Comparison of ENCODE assay signal across 8 cellular contexts in the genomic region with DNA sequence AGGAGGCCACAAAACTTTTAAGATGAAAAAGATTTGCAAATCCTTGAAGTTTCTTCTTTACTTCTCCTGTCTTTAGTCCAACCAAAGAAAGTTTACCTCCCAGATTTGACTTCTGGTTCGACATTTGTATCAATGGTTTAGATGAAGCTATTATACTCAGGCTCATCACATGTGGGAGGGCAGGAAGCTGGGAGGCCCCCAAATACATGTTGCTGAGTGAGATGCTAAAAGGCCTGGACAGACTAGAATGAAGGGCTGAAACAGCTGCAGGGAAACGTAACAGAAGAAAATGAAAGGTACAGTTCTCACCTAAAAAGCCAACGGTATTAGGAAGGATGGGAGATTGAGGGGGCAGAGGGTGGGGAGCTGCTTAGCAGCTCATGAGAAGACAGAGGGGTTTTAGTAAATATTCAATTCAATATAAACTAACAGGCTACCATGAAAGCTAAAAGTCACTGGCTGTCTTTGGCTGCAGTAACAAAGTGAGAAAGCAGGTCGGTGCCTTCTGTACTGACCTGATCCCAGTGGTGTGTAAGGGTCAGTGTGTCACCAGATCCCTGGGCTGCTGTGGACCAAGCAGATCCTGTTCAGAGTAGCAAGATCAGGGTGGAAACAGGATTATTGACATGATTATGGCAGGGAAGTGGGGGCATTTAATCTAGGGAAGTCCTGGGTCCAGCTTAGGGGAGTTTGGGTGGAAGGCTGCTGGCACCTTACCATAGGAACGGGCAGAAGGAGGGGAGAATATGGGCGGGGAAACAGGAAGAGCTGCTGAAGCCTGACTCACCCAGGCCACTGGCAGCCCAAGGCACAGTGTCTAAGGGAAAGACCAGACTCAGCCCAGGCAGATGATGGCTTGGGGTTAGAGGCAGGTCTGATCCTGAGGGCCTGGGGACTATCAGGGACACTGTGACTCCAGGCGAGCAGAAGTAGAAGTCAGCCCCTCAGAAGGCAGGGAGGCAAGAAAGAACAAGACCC.
DNase-seq lines count a peak whose midpoint lies in the region; ATAC-seq, FAIRE-seq and TF ChIP-seq lines count a peak whose summit lies in the region.

No MANE protein-coding gene starts in this region.

- BruUV-seq in IMR-90 (replicated peaks; lab: Mats Ljungman, UMichigan): no TSS peak
- BruUV-seq in GM12878 (replicated peaks; lab: Mats Ljungman, UMichigan): no TSS peak

- POLR2A ChIA-PET in IMR-90 (lab: Charles Lee; ENCODE audit: unreplicated experiment) (no interaction called here), GM12878 (lab: Charles Lee) (interaction anchor here (1.1 to 2.8 kb wide), 10 partner anchors 9 to 69 kb away, joined by 4 to 26 read pairs (median 6); a partner anchor contains a TSS)
- POLR2A ChIA-PET in naive thymus-derived CD8-positive, alpha-beta T cell (lab: Charles Lee): interaction anchor here (1.3 kb wide), 1 partner anchor 19 kb away, joined by 4 read pairs; no protein-coding TSS in a partner anchor

- no peak overlapping the region for H3K9ac ChIP-seq in IMR-90 (ENCODE audit: low read depth, low read length)
- H3K9ac ChIP-seq in GM12878 (ENCODE audit: control insufficient read depth, insufficient read depth, low read length): 0 out of 2 replicates have a peak overlapping the region, but pooled peaks have one; percentile 2
- no peak overlapping the region for H3K9ac ChIP-seq in MM.1S (ENCODE audit: low read length)

- no peaks in the 10 kb centered on the region for H3K4me1 ChIP-seq in IMR-90 (ENCODE audit: control insufficient read depth, insufficient read depth, low read length)
- H3K4me1 ChIP-seq in GM12878 (ENCODE audit: control insufficient read depth, insufficient read depth, low read length): peaks cover 49% of the 10 kb centered on the region
- peaks cover 29% of the 10 kb centered on the region for H3K4me1 ChIP-seq in MM.1S (ENCODE audit: low read length)

- CTCF ChIA-PET in IMR-90 (lab: Yijun Ruan, JAX) (no interaction called here), GM12878 (lab: Yijun Ruan, JAX) (interaction anchor here (1.0 to 2.5 kb wide), 10 partner anchors 10 to 250 kb away, joined by 4 to 11 read pairs (median 6); no protein-coding TSS in a partner anchor)

- peaks cover 0 to 14% (median 2%) of the 10 kb centered on the region in 5 donors for H3K27me3 Mint-ChIP-seq in naive thymus-derived CD8-positive, alpha-beta T cell

- peaks cover 21% of the 10 kb centered on the region for H3F3A ChIP-seq in MM.1S (ENCODE audit: insufficient read depth, low read length)

- H3K4me1 Mint-ChIP-seq in naive thymus-derived CD8-positive, alpha-beta T cell: peaks cover 10 to 13% (median 10%) of the 10 kb centered on the region in 4 donors

- H2AK9ac ChIP-seq in IMR-90 (replicated peaks; ENCODE audit: low read depth, low read length, poor library complexity): peak overlapping the region; percentile 33

- no peak overlapping the region for H4K91ac ChIP-seq in IMR-90 (ENCODE audit: insufficient read depth, low read depth, low read length)

- H4K20me1 ChIP-seq in IMR-90 (ENCODE audit: insufficient read depth, low read length) (no peaks in the 10 kb centered on the region), GM12878 (ENCODE audit: control insufficient read depth, insufficient read depth) (no peaks in the 10 kb centered on the region), MM.1S (ENCODE audit: insufficient read depth, low read length) (no peaks in the 10 kb centered on the region)

- no peak overlapping the region for H3K23ac ChIP-seq in IMR-90 (ENCODE audit: low read depth, low read length)

- no peak overlapping the region for H2AK5ac ChIP-seq in IMR-90 (ENCODE audit: low read depth, low read length)

- H3K36me3 ChIP-seq in IMR-90 (ENCODE audit: control insufficient read depth, insufficient read depth, low read length): no peaks in the 10 kb centered on the region
- peaks cover 3 to 11% of the 10 kb centered on the region in 2 experiments; a peak in 2 of 4 replicates for H3K36me3 ChIP-seq in GM12878 (ENCODE audit: control insufficient read depth in 2 of 2, insufficient read depth in 2 of 2, low read length in 1 of 2)
- H3K36me3 ChIP-seq in MM.1S (replicated peaks; ENCODE audit: insufficient read depth, low read length): no peaks in the 10 kb centered on the region

- H3K27ac ChIP-seq in IMR-90 (ENCODE audit: insufficient read depth, low read length) (no peak overlapping the region), GM12878 (ENCODE audit: control insufficient read depth, insufficient read depth) (peak overlapping the region; percentile 51), MM.1S (ENCODE audit: low read length) (no peak overlapping the region)

- H3K27ac Mint-ChIP-seq in naive thymus-derived CD8-positive, alpha-beta T cell: peak overlapping the region in 7 of 10 donors; percentile 5 to 77 (median 43)

- ATAC-seq in IMR-90 (ENCODE audit: low read depth) (peak; percentile 63; the same call in 1 of the 2 replicates), GM12878 (peak; percentile 21), HG02852 (IDR thresholded peaks at IDR 0.05; ENCODE audit: unreplicated experiment) (no peak), HG03571 (IDR thresholded peaks at IDR 0.05; ENCODE audit: unreplicated experiment) (no peak)
- no peak for ATAC-seq in naive thymus-derived CD8-positive, alpha-beta T cell

- TF ChIP-seq EP300 in GM12878 (IDR thresholded peaks at IDR 0.05; ENCODE audit: borderline replicate concordance in 1 of 2, control insufficient read depth in 1 of 2, low read depth in 2 of 2, low read length in 2 of 2): no peak

- no peak overlapping the region for H2BK20ac ChIP-seq in IMR-90 (ENCODE audit: low read depth, low read length)

- H3K27me3 ChIP-seq in IMR-90 (ENCODE audit: control insufficient read depth, insufficient read depth, low read length) (peaks cover 87% of the 10 kb centered on the region), GM12878 (replicated peaks in 1 of 2; ENCODE audit: control insufficient read depth in 2 of 2, insufficient read depth in 2 of 2, low read length in 1 of 2) (no peaks in the 10 kb centered on the region), MM.1S (replicated peaks; ENCODE audit: insufficient read depth, low read length) (no peaks in the 10 kb centered on the region)

- dilution Hi-C loops in IMR-90 (cut with HindIII; ENCODE audit: low sequenced_read_pairs, unreplicated experiment): no loop called here

- TF ChIP-seq RAD21 in IMR-90 (IDR thresholded peaks at IDR 0.05; ENCODE audit: low read length): no peak
- TF ChIP-seq RAD21 in GM12878 (IDR thresholded peaks at IDR 0.05; ENCODE audit: insufficient read depth, low read depth, low read length): no peak

- H2BK15ac ChIP-seq in IMR-90 (ENCODE audit: low read depth, low read length): no peak overlapping the region

- no peaks in the 10 kb centered on the region for H3K9me2 ChIP-seq in MM.1S (replicated peaks; ENCODE audit: insufficient read depth, low read length)

- no peak overlapping the region for H3K18ac ChIP-seq in IMR-90 (ENCODE audit: low read depth, low read length)

- no peak for TF ChIP-seq CTCF in IMR-90 (conservative IDR thresholded peaks at IDR 0.05; ENCODE audit: low read depth, low read length)
- TF ChIP-seq CTCF in GM12878 (IDR thresholded peaks at IDR 0.05 in 2 of 3, conservative IDR thresholded peaks at IDR 0.05 in 1 of 3; ENCODE audit: control insufficient read depth in 2 of 3, extremely low read depth in 1 of 3, insufficient read depth in 1 of 3, low read depth in 3 of 3, low read length in 3 of 3): no peak
- TF ChIP-seq CTCF in MM.1S (IDR thresholded peaks at IDR 0.05; ENCODE audit: low read length): no peak

- H3K14ac ChIP-seq in IMR-90 (replicated peaks; ENCODE audit: low read depth, low read length): no peak overlapping the region

- in situ Hi-C loops in IMR-90 (cut with MboI; ENCODE audit: low sequenced_read_pairs) (no loop called here), GM12878 (cut with MboI) (no loop called here)

- H3K4ac ChIP-seq in IMR-90 (ENCODE audit: low read depth, low read length): no peak overlapping the region

- WGBS in IMR-90 (ENCODE audit: extremely low coverage in 2 of 2, insufficient read length in 1 of 2), 2 experiments: 53% methylated on average over 5 of the region's 7 CpGs; no CpG with 5 or more reads in 1 of the 2 experiments
- 39% methylated on average over 7 of the region's 7 CpGs for WGBS in GM12878 (ENCODE audit: insufficient coverage, insufficient replicate concordance, low lambda C conversion rate, missing lambda C conversion rate)

- no peak overlapping the region for H3K4me3 Mint-ChIP-seq in naive thymus-derived CD8-positive, alpha-beta T cell

- H3K36me3 Mint-ChIP-seq in naive thymus-derived CD8-positive, alpha-beta T cell: no peaks in the 10 kb centered on the region

- H3K4me2 ChIP-seq in IMR-90 (ENCODE audit: low read depth, low read length): no peak overlapping the region
- H3K4me2 ChIP-seq in GM12878 (ENCODE audit: control insufficient read depth, insufficient read depth): peak overlapping the region; percentile 60; the same call in 1 of the 2 replicates
- no peak overlapping the region for H3K4me2 ChIP-seq in MM.1S (ENCODE audit: low read depth, low read length)

- H3K79me2 ChIP-seq in GM12878 (ENCODE audit: control insufficient read depth, insufficient read depth, low read length) (peaks cover 6% of the 10 kb centered on the region), MM.1S (ENCODE audit: low read length) (peaks cover 67% of the 10 kb centered on the region)

- DNase-seq in Daoy (ENCODE audit: low read depth): peak; percentile 88
- peak; percentile 12 for DNase-seq in IMR-90
- DNase-seq in GM12878 (ENCODE audit: low read depth, low spot score): no peak
- peak in 1 of 10 donors; percentile 46 for DNase-seq in naive thymus-derived CD8-positive, alpha-beta T cell
- no peak for DNase-seq in cortex of kidney (lab: John Stamatoyannopoulos, UW)
- no peak for DNase-seq in MM.1S

- no peaks in the 10 kb centered on the region for H3K9me3 Mint-ChIP-seq in naive thymus-derived CD8-positive, alpha-beta T cell

- no peak overlapping the region for H4K5ac ChIP-seq in IMR-90 (ENCODE audit: low read depth, low read length)

- H2BK120ac ChIP-seq in IMR-90 (ENCODE audit: low read depth, low read length): no peak overlapping the region

- intact Hi-C loops in IMR-90 (cut with micrococcal nuclease) (no loop called here), GM12878 (cut with micrococcal nuclease; ENCODE audit: unreplicated experiment) (no loop called here)

- TF ChIP-seq POLR2A in IMR-90 (IDR thresholded peaks at IDR 0.05; ENCODE audit: low read depth, low read length): no peak
- TF ChIP-seq POLR2A in GM12878 (IDR thresholded peaks at IDR 0.05; ENCODE audit: low read depth, low read length): no peak

- FAIRE-seq in GM12878 (lab: Jason Lieb, UNC): no peak

- RAD21 ChIA-PET in GM12878 (lab: Charles Lee; ENCODE audit: unreplicated experiment): interaction anchor here (0.7 to 6.2 kb wide), 15 partner anchors 10 to 1311 kb away, joined by 3 to 66 read pairs (median 8); a partner anchor contains a TSS

- H3K4me3 ChIP-seq in IMR-90 (ENCODE audit: insufficient read depth, low read depth, low read length): no peak overlapping the region
- no peak overlapping the region for H3K4me3 ChIP-seq in GM12878
- H3K4me3 ChIP-seq in MM.1S (ENCODE audit: low read length): no peak overlapping the region

- H3K9me1 ChIP-seq in IMR-90 (ENCODE audit: insufficient read depth, low read length): no peaks in the 10 kb centered on the region

- H2AFZ ChIP-seq in IMR-90 (replicated peaks; ENCODE audit: low read length, poor library complexity): no peak overlapping the region
- H2AFZ ChIP-seq in GM12878 (ENCODE audit: control insufficient read depth, low read depth, low read length): no peak overlapping the region
- no peak overlapping the region for H2AFZ ChIP-seq in MM.1S (ENCODE audit: low read length)

- SMC1A ChIA-PET in GM12878 (lab: Charles Lee; ENCODE audit: uncharacterized antibody, unreplicated experiment): interaction anchor here (0.7 to 7.2 kb wide), 17 partner anchors 10 to 68 kb away, joined by 3 to 75 read pairs (median 7); a partner anchor contains a TSS

- H2BK5ac ChIP-seq in IMR-90 (ENCODE audit: low read depth, low read length, poor library complexity, severe bottlenecking): no peak overlapping the region

- no peak overlapping the region for H4K8ac ChIP-seq in IMR-90 (ENCODE audit: low read depth in 2 of 2, low read length in 2 of 2)

- H3K9me3 ChIP-seq in IMR-90 (ENCODE audit: control insufficient read depth, insufficient read depth, low read length) (no peaks in the 10 kb centered on the region), GM12878 (replicated peaks; ENCODE audit: control insufficient read depth, insufficient read depth, low read length) (no peaks in the 10 kb centered on the region), MM.1S (replicated peaks; ENCODE audit: insufficient read depth, low read length) (no peaks in the 10 kb centered on the region)

- no peak overlapping the region for H3K56ac ChIP-seq in IMR-90 (ENCODE audit: extremely low read depth, insufficient read depth, low read length)

- no peaks in the 10 kb centered on the region for H3K79me1 ChIP-seq in IMR-90 (ENCODE audit: low read depth in 1 of 2, low read length in 2 of 2)

Comparison
In these comparisons a context has a peak if more than half of its experiments do, and no peak if none do; other contexts are left out.
1. DNase-seq: peak in Daoy (single experiment) and IMR-90 (single experiment); none in GM12878 (single experiment), cortex of kidney (single experiment) and MM.1S (single experiment).
2. ATAC-seq: peak in IMR-90 (single experiment) and GM12878 (single experiment); none in naive thymus-derived CD8-positive, alpha-beta T cell (0 of 2), HG02852 (single experiment) and HG03571 (single experiment).